In the genomic region with DNA sequence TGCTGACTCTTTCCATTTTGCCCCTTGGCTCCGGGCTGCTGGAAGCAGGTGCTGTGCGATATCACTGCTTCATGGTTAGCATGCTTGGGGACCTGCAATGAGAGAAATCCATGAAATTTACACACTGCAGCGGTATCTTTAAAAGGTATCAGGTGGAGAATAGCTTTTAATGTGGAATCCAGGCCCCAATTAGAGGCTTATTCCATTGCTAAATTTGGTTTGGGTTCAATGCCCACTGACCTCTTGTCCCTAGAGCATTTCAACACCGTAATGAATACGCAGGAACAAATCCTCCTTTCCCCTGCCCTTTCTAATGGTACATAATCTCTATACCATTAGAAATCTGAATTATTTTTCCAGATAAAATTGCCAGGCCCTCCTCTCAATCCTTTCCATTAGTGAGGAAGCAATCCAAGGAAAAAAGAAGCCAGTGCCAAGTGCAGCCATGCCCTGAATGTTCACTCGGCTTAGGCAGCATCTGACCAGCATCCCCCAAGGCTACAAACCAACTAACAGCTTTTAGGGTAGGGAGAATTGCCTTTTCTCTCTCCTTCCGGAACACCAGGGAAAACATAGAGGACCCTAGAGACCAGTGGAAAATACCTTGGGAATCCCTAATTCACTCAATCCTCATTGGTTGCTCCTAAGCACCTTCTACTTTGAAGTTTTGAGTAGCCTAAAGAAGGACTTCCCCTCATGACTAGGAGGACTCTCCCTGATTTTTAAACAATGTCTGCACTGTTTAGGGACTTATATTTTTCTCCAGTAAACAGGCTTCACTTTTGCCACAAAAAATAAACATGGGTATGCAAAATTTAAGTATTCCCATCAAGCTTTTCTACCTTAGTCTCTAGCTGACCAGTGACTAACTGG, we compare ENCODE assay signal across 19 cellular contexts.
"Had no signal": no experiment of that assay in that cellular context is flagged by ENCODE, and none has a peak within 500 bp of the region (broad histone marks: within the 10 kb centered on the region; RNA-seq: fewer than 3 reads in every experiment).

No MANE protein-coding gene starts in this region.

- H3K27me3 ChIP-seq: left lung, sigmoid colon, spleen had no signal

- DNase-seq: activated CD4-positive, alpha-beta T cell treated with anti-CD3 and anti-CD28 coated beads, Interleukin-2, amount 10 ng/mL, durations not matched to agents 24 days and 14 days; activated CD4-positive, CD25-positive, alpha-beta regulatory T cell; activated CD8-positive, alpha-beta T cell treated with anti-CD3 and anti-CD28 coated beads, Interleukin-2, amount 10 ng/mL, durations not matched to agents 7 days and 5 days; activated naive CD4-positive, alpha-beta T cell treated with anti-CD3 and anti-CD28 coated beads for 36 hours; activated T-cell treated with anti-CD3 and anti-CD28 coated beads, Interleukin-2, amount 50 U/mL, for 24 hours; central memory CD4-positive, alpha-beta T cell; dorsolateral prefrontal cortex; hippocampal formation; left lung; naive thymus-derived CD8-positive, alpha-beta T cell; sigmoid colon; spleen; stimulated activated CD8-positive, alpha-beta memory T cell treated with anti-CD3 and anti-CD28 coated beads, Interleukin-4, amount 100 ng/mL, for 48 hours; stimulated activated naive CD4-positive, alpha-beta T cell; T-helper 1 cell; T1000 had no signal

- H3K9me3 Mint-ChIP-seq: activated CD4-positive, alpha-beta T cell treated with anti-CD3 and anti-CD28 coated beads, Interleukin-2, amount 10 ng/mL, durations not matched to agents 24 days and 14 days; memory B cell had no signal

- H3K27me3 Mint-ChIP-seq: activated CD4-positive, alpha-beta T cell treated with anti-CD3 and anti-CD28 coated beads, Interleukin-2, amount 10 ng/mL, durations not matched to agents 24 days and 14 days; brain; memory B cell had no signal

- H3K4me1 ChIP-seq: left lung, sigmoid colon, spleen had no signal

- H3K27ac ChIP-seq: dorsolateral prefrontal cortex, left lung, parathyroid adenoma, sigmoid colon, spleen had no signal

- H3K27ac Mint-ChIP-seq: activated CD4-positive, alpha-beta T cell treated with anti-CD3 and anti-CD28 coated beads, Interleukin-2, amount 10 ng/mL, durations not matched to agents 24 days and 14 days; activated CD8-positive, alpha-beta T cell treated with anti-CD3 and anti-CD28 coated beads, Interleukin-2, amount 10 ng/mL, durations not matched to agents 7 days and 5 days; activated naive CD4-positive, alpha-beta T cell treated with anti-CD3 and anti-CD28 coated beads for 36 hours; activated T-cell treated with anti-CD3 and anti-CD28 coated beads, Interleukin-2, amount 50 U/mL, for 24 hours; memory B cell had no signal

- H3K36me3 ChIP-seq: left lung, sigmoid colon, spleen had no signal

- H3K36me3 Mint-ChIP-seq: brain had no signal

- ATAC-seq: activated CD8-positive, alpha-beta T cell treated with anti-CD3 and anti-CD28 coated beads, Interleukin-2, amount 10 ng/mL, durations not matched to agents 7 days and 5 days; naive thymus-derived CD8-positive, alpha-beta T cell had no signal

- H3K4me3 Mint-ChIP-seq: activated CD4-positive, alpha-beta T cell treated with anti-CD3 and anti-CD28 coated beads, Interleukin-2, amount 10 ng/mL, durations not matched to agents 24 days and 14 days; activated CD8-positive, alpha-beta T cell treated with anti-CD3 and anti-CD28 coated beads, Interleukin-2, amount 10 ng/mL, durations not matched to agents 7 days and 5 days; activated naive CD4-positive, alpha-beta T cell treated with anti-CD3 and anti-CD28 coated beads for 36 hours; activated T-cell treated with anti-CD3 and anti-CD28 coated beads, Interleukin-2, amount 50 U/mL, for 24 hours; memory B cell; naive thymus-derived CD8-positive, alpha-beta T cell had no signal

- H3K4me1 Mint-ChIP-seq: activated CD4-positive, alpha-beta T cell treated with anti-CD3 and anti-CD28 coated beads, Interleukin-2, amount 10 ng/mL, durations not matched to agents 24 days and 14 days; naive thymus-derived CD8-positive, alpha-beta T cell had no signal

- H3K4me3 ChIP-seq: dorsolateral prefrontal cortex, left lung, sigmoid colon, spleen had no signal
